Comparison of ENCODE assay signal across 8 cellular contexts in the genomic region with DNA sequence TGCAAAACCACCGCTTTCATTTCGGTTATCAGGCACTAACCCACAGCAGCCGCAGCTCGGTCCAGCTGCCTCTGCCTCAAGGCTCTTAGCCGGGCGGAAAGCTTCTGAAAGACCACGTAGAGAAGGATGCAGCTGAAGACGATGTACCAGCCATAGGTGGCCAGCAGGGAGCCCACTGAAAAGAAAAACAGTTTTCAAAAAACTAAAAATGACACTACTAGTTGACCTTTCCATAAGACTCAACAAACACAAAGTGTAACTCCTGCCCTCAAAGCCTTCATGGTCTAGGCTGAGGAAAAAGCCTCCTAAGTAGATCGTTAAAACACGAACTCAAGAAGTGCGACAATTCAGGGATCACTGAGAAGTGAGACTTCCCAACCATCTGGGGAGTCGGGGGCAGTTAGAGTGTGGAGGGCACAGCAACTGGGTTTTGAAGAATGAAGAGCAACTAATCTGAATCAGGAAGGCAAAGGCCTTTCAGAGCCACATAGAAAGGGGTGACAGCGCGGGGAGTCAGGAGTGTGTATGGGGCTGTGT. TPM values are rescaled to one million over a fixed set of nuclear protein-coding genes. Genes with fewer than 3 reads are reported as not detected.
DNase-seq lines count a peak whose midpoint lies in the region; ATAC-seq and TF ChIP-seq lines count a peak whose summit lies in the region.

No MANE protein-coding gene starts in this region.

- H3K27me3 ChIP-seq in OCI-LY3 (ENCODE audit: low read depth, low read length), result no peaks in the 10 kb centered on the region

- H3K4me3 ChIP-seq in OCI-LY3 (ENCODE audit: low read length) (peak overlapping the region; percentile 96), mucosa of descending colon (peak overlapping the region; percentile 84)

- H3K4me1 ChIP-seq in OCI-LY3 (ENCODE audit: low read length) (peaks cover 23% of the 10 kb centered on the region), mucosa of descending colon (ENCODE audit: low read depth) (peaks cover 29% of the 10 kb centered on the region)

- peaks cover 48% of the 10 kb centered on the region for H3K36me3 ChIP-seq in OCI-LY3 (replicated peaks; ENCODE audit: low read depth, low read length)
- H3K36me3 ChIP-seq in mucosa of descending colon (ENCODE audit: low read depth), result peaks cover 19% of the 10 kb centered on the region

- TF ChIP-seq CTCF in OCI-LY3 (IDR thresholded peaks at IDR 0.05; ENCODE audit: low read depth, low read length), result peak; percentile 43
- no peak for TF ChIP-seq CTCF in mucosa of descending colon (IDR thresholded peaks at IDR 0.05)

- peaks cover 18% of the 10 kb centered on the region for H3K79me2 ChIP-seq in OCI-LY3 (ENCODE audit: low read length)

- H3K27ac ChIP-seq in OCI-LY3 (ENCODE audit: low read length), result peak overlapping the region; percentile 65
- peak overlapping the region; percentile 45 for H3K27ac ChIP-seq in caudate nucleus (ENCODE audit: low read depth, low read length)

- ATAC-seq in HG02678 (IDR thresholded peaks at IDR 0.05; ENCODE audit: unreplicated experiment), result peak; percentile 41
- no peak for ATAC-seq in mucosa of descending colon

- H3K9ac ChIP-seq in OCI-LY3 (ENCODE audit: low read length), result peak overlapping the region; percentile 95

- intact Hi-C loops in mucosa of descending colon (cut with DNase I, micrococcal nuclease), result no loop called here

- DNase-seq in activated CD4-positive, alpha-beta T cell treated with anti-CD3 and anti-CD28 coated beads for 48 hours, result peak; percentile 34
- no peak for DNase-seq in activated CD4-positive, alpha-beta T cell treated with anti-CD3 and anti-CD28 coated beads for 4 hours
- no peak for DNase-seq in caudate nucleus (lab: John Stamatoyannopoulos, UW)
- no peak for DNase-seq in mucosa of descending colon
- DNase-seq in DMS79 treated with DMSO at 0.1 percent for 48 hours (lab: John Stamatoyannopoulos, UW), result no peak
- DNase-seq in NCI-H446 treated with DMSO at 0.1 percent for 48 hours (lab: John Stamatoyannopoulos, UW), result no peak

- H3K9me3 ChIP-seq in OCI-LY3 (ENCODE audit: insufficient read depth, low read length) (no peaks in the 10 kb centered on the region), mucosa of descending colon (no peaks in the 10 kb centered on the region)

- no peak overlapping the region; the same call in 1 of the 2 replicates for H2AFZ ChIP-seq in OCI-LY3 (ENCODE audit: low read depth, low read length)

- H3K4me2 ChIP-seq in OCI-LY3 (ENCODE audit: low read length), result peak overlapping the region; percentile 95

- peaks cover 14% of the 10 kb centered on the region for H4K20me1 ChIP-seq in OCI-LY3 (ENCODE audit: insufficient read depth, low read length)

RNA-seq across cellular contexts. Expression of a gene that starts 0.7 kb away (rescaled TPM):
- total RNA-seq in mucosa of descending colon, result 100 to 1,000 TPM in 2 of 3 donors, 10 to 100 TPM in 1; 78.7 to 118 (median 115) TPM

RNA-seq across cellular contexts. Expression of a gene that starts 18.5 kb away (rescaled TPM):
- total RNA-seq in mucosa of descending colon, result 10 to 100 TPM; 41.5 to 55.1 (median 52.1) TPM

RNA-seq across cellular contexts. Expression of a gene that starts 24.7 kb away (rescaled TPM):
- total RNA-seq in mucosa of descending colon, result 10 to 100 TPM in 2 of 3 donors, 1 to 10 TPM in 1; 7.7 to 15.5 (median 12.6) TPM
